Comparison of ENCODE assay signal across 18 cellular contexts in genomic region chr13:37202264-37202663, GRCh38.
DNase-seq lines count a peak whose midpoint lies in the region; ATAC-seq lines count a peak whose summit lies in the region.
"Had no signal": no experiment of that assay in that cellular context is flagged by ENCODE, and none has a peak within 500 bp of the region (broad histone marks: within the 10 kb centered on the region; RNA-seq: fewer than 3 reads in every experiment).

No MANE protein-coding gene starts in this region.

- H3K4me3 ChIP-seq in adipocyte (ENCODE audit: low read length) = no peak overlapping the region
- H3K4me3 ChIP-seq: BLaER1 treated with 17β-estradiol and CSF1 and Interleukin-3, amounts not matched to agents 10 nM and 100 nM had no signal

- ATAC-seq in HG03460 (IDR thresholded peaks at IDR 0.05; ENCODE audit: unreplicated experiment) = no peak
- no peak for ATAC-seq in HG03175 (IDR thresholded peaks at IDR 0.05; ENCODE audit: unreplicated experiment)
- no peak for ATAC-seq in HG02678 (IDR thresholded peaks at IDR 0.05; ENCODE audit: unreplicated experiment)

- no peaks in the 10 kb centered on the region for H3K36me3 ChIP-seq in adipocyte (ENCODE audit: control insufficient read depth, insufficient read depth, low read length, severe bottlenecking)
- H3K36me3 ChIP-seq: BLaER1 treated with 17β-estradiol and CSF1 and Interleukin-3, amounts not matched to agents 10 nM and 100 nM had no signal

- H3K4me1 ChIP-seq in adipocyte (ENCODE audit: control insufficient read depth, insufficient read depth, low read length) = peaks cover 19% of the 10 kb centered on the region
- H3K4me1 ChIP-seq: BLaER1 treated with 17β-estradiol and CSF1 and Interleukin-3, amounts not matched to agents 10 nM and 100 nM had no signal

- no peaks in the 10 kb centered on the region for H3K27me3 ChIP-seq in adipocyte (replicated peaks; ENCODE audit: control insufficient read depth, insufficient read depth, low read length)
- H3K27me3 ChIP-seq: BLaER1 treated with 17β-estradiol and CSF1 and Interleukin-3, amounts not matched to agents 10 nM and 100 nM had no signal

- H3K9me3 ChIP-seq in adipocyte (ENCODE audit: control insufficient read depth, low read length) = no peaks in the 10 kb centered on the region

- DNase-seq in GM03348 (ENCODE audit: low spot score) = peak; percentile 52
- peak; percentile 52 for DNase-seq in adipocyte (ENCODE audit: low read depth)
- peak; percentile 67 for DNase-seq in fibroblast of peridontal ligament (ENCODE audit: extremely low read depth)
- DNase-seq in activated gamma-delta T cell (lab: John Stamatoyannopoulos, UW) = no peak
- DNase-seq: CD8-positive, alpha-beta memory T cell; DND-41; MV-4-11; NCI-H1436; NCI-H2029; NCI-H2171; NCI-H446 treated with DMSO at 0.1 percent for 48 hours; NK-92 treated with Interleukin-12 subunit alpha and Interleukin-12 subunit beta, amount 100 ng/mL, for 24 hours; OCI-M1; SIG-M5 had no signal

- H3K9ac ChIP-seq in adipocyte (ENCODE audit: low read length) = no peak overlapping the region
- H3K9ac ChIP-seq: BLaER1 treated with 17β-estradiol and CSF1 and Interleukin-3, amounts not matched to agents 10 nM and 100 nM had no signal
